8 cellular contexts compared by ENCODE assay signal in genomic region chr4:110088670-110089069, GRCh38.
A peak's percentile ranks its signal among the peaks of the same experiment; 100 is the strongest.
DNase-seq lines count a peak whose midpoint lies in the region; ATAC-seq and TF ChIP-seq lines count a peak whose summit lies in the region.

No MANE protein-coding gene starts in this region.

- H3K4me3 ChIP-seq in Peyer's patch = no peak overlapping the region
- no peak overlapping the region for H3K4me3 ChIP-seq in vagina

- H3K36me3 Mint-ChIP-seq in HFFc6 (ENCODE audit: low read depth) = no peaks in the 10 kb centered on the region; the same call in 1 of the 2 replicates

- H3K27me3 ChIP-seq in Peyer's patch (no peaks in the 10 kb centered on the region), vagina (no peaks in the 10 kb centered on the region)

- no peak overlapping the region for H3K4me3 Mint-ChIP-seq in HFFc6

- H3K9me3 Mint-ChIP-seq in HFFc6 = no peaks in the 10 kb centered on the region

- ATAC-seq in GM18511 (IDR thresholded peaks at IDR 0.05; ENCODE audit: unreplicated experiment) = peak; percentile 71

- H3K27ac ChIP-seq in Peyer's patch (no peak overlapping the region), vagina (no peak overlapping the region)

- H3K36me3 ChIP-seq in Peyer's patch (no peaks in the 10 kb centered on the region), vagina (no peaks in the 10 kb centered on the region)

- no peak for TF ChIP-seq POLR2A in Peyer's patch (IDR thresholded peaks at IDR 0.05)
- TF ChIP-seq POLR2A in vagina (IDR thresholded peaks at IDR 0.05) = no peak

- H3K9me3 ChIP-seq in Peyer's patch (no peaks in the 10 kb centered on the region), vagina (no peaks in the 10 kb centered on the region)

- TF ChIP-seq CTCF in HFFc6 (IDR thresholded peaks at IDR 0.05) (no peak), Peyer's patch (IDR thresholded peaks at IDR 0.05) (no peak), vagina (IDR thresholded peaks at IDR 0.05) (no peak)

- H3K27me3 Mint-ChIP-seq in HFFc6 (ENCODE audit: insufficient read depth) = no peaks in the 10 kb centered on the region

- H3K4me1 Mint-ChIP-seq in HFFc6 (ENCODE audit: low read depth) = peaks cover 84% of the 10 kb centered on the region

- intact Hi-C loops in vagina (cut with DNase I) = no loop called here

- peaks cover 0 to 13% (median 3%) of the 10 kb centered on the region in 4 donors for H3K4me1 ChIP-seq in Peyer's patch
- H3K4me1 ChIP-seq in vagina = no peaks in the 10 kb centered on the region

- DNase-seq in HFFc6 = peak; percentile 45
- peak; percentile 72 for DNase-seq in OCI-M1 (lab: John Stamatoyannopoulos, UW)
- peak; percentile 22 for DNase-seq in glomerular visceral epithelial cell (ENCODE audit: extremely low spot score)
- no peak for DNase-seq in medulla oblongata (ENCODE audit: extremely low spot score)
- DNase-seq in Peyer's patch = no peak
- no peak for DNase-seq in NCI-H1417 treated with DMSO at 0.1 percent for 48 hours (lab: John Stamatoyannopoulos, UW)
- DNase-seq in vagina (ENCODE audit: extremely low spot score in 2 of 2) = no peak

- peak overlapping the region; percentile 11; the same call in 1 of the 2 replicates for H3K27ac Mint-ChIP-seq in HFFc6

Comparison
In these comparisons a context has a peak if more than half of its experiments do, and no peak if none do; other contexts are left out.
1. DNase-seq: peak in HFFc6 (single experiment), OCI-M1 (single experiment) and glomerular visceral epithelial cell (single experiment); none in medulla oblongata (single experiment), Peyer's patch (0 of 3), NCI-H1417 treated with DMSO at 0.1 percent for 48 hours (single experiment) and vagina (0 of 2).